Comparison of ENCODE assay signal across 19 cellular contexts in the genomic region with DNA sequence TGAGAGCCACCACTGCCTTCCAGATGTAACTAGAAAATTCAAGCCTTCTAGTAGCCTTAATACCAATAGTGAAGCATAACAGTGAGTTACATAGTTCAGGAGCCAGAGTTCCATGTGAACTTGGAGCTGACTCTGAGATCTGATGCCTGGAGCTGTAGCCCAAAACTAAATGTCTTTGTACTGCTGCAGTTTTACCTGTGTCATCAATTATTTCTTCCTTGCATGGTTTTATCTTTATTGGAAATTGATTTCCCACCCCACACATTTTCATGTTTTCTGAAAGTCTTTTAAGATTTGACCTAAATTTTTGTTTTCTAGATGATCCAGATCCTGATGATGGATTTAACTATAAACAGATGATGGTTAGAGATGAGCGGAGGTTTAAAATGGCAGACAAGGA. TPM values are rescaled to one million over a fixed set of nuclear protein-coding genes. Genes with fewer than 3 reads are reported as not detected.
A peak's percentile ranks its signal among the peaks of the same experiment; 100 is the strongest.
DNase-seq lines count a peak whose midpoint lies in the region; ATAC-seq, FAIRE-seq and TF ChIP-seq lines count a peak whose summit lies in the region.
"Had no signal": no experiment of that assay in that cellular context is flagged by ENCODE, and none has a peak within 500 bp of the region (broad histone marks: within the 10 kb centered on the region; RNA-seq: fewer than 3 reads in every experiment).

No MANE protein-coding gene starts in this region.

- H3K36me3 ChIP-seq in GM12878 (ENCODE audit: control insufficient read depth in 2 of 2, insufficient read depth in 2 of 2, low read length in 1 of 2) (peaks cover 2 to 28% of the 10 kb centered on the region in 2 experiments), mesenchymal stem cell (ENCODE audit: control insufficient read depth in 1 of 2, insufficient read depth in 2 of 2, low read depth in 1 of 2, low read length in 2 of 2) (peaks cover 25 to 84% of the 10 kb centered on the region in 2 experiments), stomach smooth muscle (ENCODE audit: control insufficient read depth in 2 of 2, insufficient read depth in 2 of 2, low read length in 2 of 2) (peaks cover 16 to 18% of the 10 kb centered on the region in 2 donors)

- in situ Hi-C loops in GM12878 (cut with MboI): no loop called here

- no peak for TF ChIP-seq CTCF in GM12878 (IDR thresholded peaks at IDR 0.05 in 2 of 3, conservative IDR thresholded peaks at IDR 0.05 in 1 of 3; ENCODE audit: control insufficient read depth in 2 of 3, extremely low read depth in 1 of 3, insufficient read depth in 1 of 3, low read depth in 3 of 3, low read length in 3 of 3)

- H3K4me2 ChIP-seq in GM12878 (ENCODE audit: control insufficient read depth, insufficient read depth) (no peak overlapping the region), mesenchymal stem cell (ENCODE audit: low read length, poor library complexity, severe bottlenecking) (no peak overlapping the region)
- H3K4me2 ChIP-seq: BLaER1 treated with 17β-estradiol and CSF1 and Interleukin-3, amounts not matched to agents 10 nM and 100 nM had no signal

- H3K9me3 ChIP-seq in GM12878 (replicated peaks; ENCODE audit: control insufficient read depth, insufficient read depth, low read length) (no peaks in the 10 kb centered on the region), mesenchymal stem cell (ENCODE audit: control insufficient read depth, low read length) (no peaks in the 10 kb centered on the region), stomach smooth muscle (ENCODE audit: control insufficient read depth in 2 of 2, low read length in 2 of 2) (no peaks in the 10 kb centered on the region)
- H3K9me3 ChIP-seq: BLaER1 treated with 17β-estradiol and CSF1 and Interleukin-3, amounts not matched to agents 10 nM and 100 nM; HAP-1 had no signal

- peaks cover 89% of the 10 kb centered on the region for H3K36me3 Mint-ChIP-seq in activated T-cell treated with anti-CD3 and anti-CD28 coated beads, Interleukin-2, amount 50 U/mL, for 24 hours (ENCODE audit: low read depth)

- no peak overlapping the region for H3K4me3 Mint-ChIP-seq in activated T-cell treated with anti-CD3 and anti-CD28 coated beads, Interleukin-2, amount 50 U/mL, for 24 hours
- H3K4me3 Mint-ChIP-seq: CD4-positive, alpha-beta T cell had no signal

- H3K27me3 ChIP-seq in GM12878 (replicated peaks in 1 of 2; ENCODE audit: control insufficient read depth in 2 of 2, insufficient read depth in 2 of 2, low read length in 1 of 2) (no peaks in the 10 kb centered on the region), mesenchymal stem cell (ENCODE audit: control insufficient read depth in 1 of 2, insufficient read depth in 1 of 2, low read length in 2 of 2) (no peaks in the 10 kb centered on the region), stomach smooth muscle (ENCODE audit: control insufficient read depth in 1 of 2, insufficient read depth in 2 of 2, low read length in 2 of 2) (no peaks in the 10 kb centered on the region)
- H3K27me3 ChIP-seq: BLaER1 treated with 17β-estradiol and CSF1 and Interleukin-3, amounts not matched to agents 10 nM and 100 nM had no signal

- ATAC-seq in GM12878 (no peak), HG02970 (IDR thresholded peaks at IDR 0.05; ENCODE audit: low FRiP score, unreplicated experiment) (no peak)

- H4K8ac ChIP-seq in mesenchymal stem cell (ENCODE audit: low read length): peak overlapping the region; percentile 9

- BruUV-seq in GM12878 (replicated peaks; lab: Mats Ljungman, UMichigan): no TSS peak

- peaks cover 15% of the 10 kb centered on the region for H3K79me1 ChIP-seq in mesenchymal stem cell (replicated peaks; ENCODE audit: low read length, poor library complexity, severe bottlenecking)

- H3K9me3 Mint-ChIP-seq in activated T-cell treated with anti-CD3 and anti-CD28 coated beads, Interleukin-2, amount 50 U/mL, for 24 hours: no peaks in the 10 kb centered on the region
- H3K9me3 Mint-ChIP-seq: CD4-positive, alpha-beta T cell had no signal

- no peak for FAIRE-seq in GM12878 (lab: Jason Lieb, UNC)
- FAIRE-seq: GM12891, H1 had no signal

- no peaks in the 10 kb centered on the region for H4K20me1 ChIP-seq in GM12878 (ENCODE audit: control insufficient read depth, insufficient read depth)

- no peak overlapping the region for H2AK5ac ChIP-seq in mesenchymal stem cell (ENCODE audit: low read length, severe bottlenecking)

- H2BK120ac ChIP-seq in mesenchymal stem cell (ENCODE audit: low read depth, low read length): no peak overlapping the region

- intact Hi-C loops in GM12878 (cut with micrococcal nuclease; ENCODE audit: unreplicated experiment): no loop called here

- peaks cover 8% of the 10 kb centered on the region for H3K4me1 Mint-ChIP-seq in activated T-cell treated with anti-CD3 and anti-CD28 coated beads, Interleukin-2, amount 50 U/mL, for 24 hours (ENCODE audit: low read depth)

- H2AFZ ChIP-seq in GM12878 (ENCODE audit: control insufficient read depth, low read depth, low read length) (no peak overlapping the region), mesenchymal stem cell (ENCODE audit: low read depth, low read length) (no peak overlapping the region)

- POLR2A ChIA-PET in GM12878 (lab: Charles Lee): interaction anchor here (0.7 kb wide), 1 partner anchor 22 kb away, joined by 3 read pairs; no protein-coding TSS in a partner anchor

- no peak overlapping the region for H2BK5ac ChIP-seq in mesenchymal stem cell (ENCODE audit: low read depth, low read length, poor library complexity, severe bottlenecking)

- WGBS in GM12878 (ENCODE audit: insufficient coverage, insufficient replicate concordance, low lambda C conversion rate, missing lambda C conversion rate): 100% methylated on average over 1 of the region's 1 CpG
- WGBS in mesenchymal stem cell: 90% methylated on average over 1 of the region's 1 CpG

- H2BK12ac ChIP-seq in mesenchymal stem cell (ENCODE audit: low read length in 2 of 2): no peak overlapping the region

- H3K4ac ChIP-seq in mesenchymal stem cell (ENCODE audit: low read depth in 1 of 2, low read length in 2 of 2): no peak overlapping the region

- H3K4me3 ChIP-seq in GM12878: no peak overlapping the region
- no peak overlapping the region for H3K4me3 ChIP-seq in mesenchymal stem cell (ENCODE audit: insufficient read depth in 1 of 2, low read depth in 1 of 2, low read length in 2 of 2)
- no peak overlapping the region for H3K4me3 ChIP-seq in stomach smooth muscle (ENCODE audit: low read length in 2 of 2)
- H3K4me3 ChIP-seq: BLaER1 treated with 17β-estradiol and CSF1 and Interleukin-3, amounts not matched to agents 10 nM and 100 nM; HAP-1 had no signal

- H2BK15ac ChIP-seq in mesenchymal stem cell (ENCODE audit: low read depth, poor library complexity, severe bottlenecking): no peak overlapping the region

- SMC1A ChIA-PET in GM12878 (lab: Charles Lee; ENCODE audit: uncharacterized antibody, unreplicated experiment): interaction anchor here (1.3 to 2.9 kb wide), 2 partner anchors 10 to 18 kb away, joined by 4 to 11 read pairs; no protein-coding TSS in a partner anchor

- H3K27me3 Mint-ChIP-seq in activated T-cell treated with anti-CD3 and anti-CD28 coated beads, Interleukin-2, amount 50 U/mL, for 24 hours: no peaks in the 10 kb centered on the region
- H3K27me3 Mint-ChIP-seq: CD4-positive, alpha-beta T cell had no signal

- no peaks in the 10 kb centered on the region for H3K79me2 ChIP-seq in GM12878 (ENCODE audit: control insufficient read depth, insufficient read depth, low read length)

- no peak for TF ChIP-seq POLR2A in GM12878 (IDR thresholded peaks at IDR 0.05; ENCODE audit: low read depth, low read length)

- CTCF ChIA-PET in GM12878 (lab: Yijun Ruan, JAX): no interaction called here

- H3K4me1 ChIP-seq in GM12878 (ENCODE audit: control insufficient read depth, insufficient read depth, low read length) (no peaks in the 10 kb centered on the region), mesenchymal stem cell (ENCODE audit: control insufficient read depth, insufficient read depth, low read depth, low read length) (peaks cover 5% of the 10 kb centered on the region), stomach smooth muscle (ENCODE audit: control insufficient read depth, insufficient read depth, low read length) (peaks cover 16% of the 10 kb centered on the region)
- H3K4me1 ChIP-seq: BLaER1 treated with 17β-estradiol and CSF1 and Interleukin-3, amounts not matched to agents 10 nM and 100 nM had no signal

- DNase-seq in activated T-cell treated with anti-CD3 and anti-CD28 coated beads, Interleukin-2, amount 50 U/mL, for 24 hours: no peak
- DNase-seq in activated T-cell treated with anti-CD3 and anti-CD28 coated beads for 4 hours (no peak), GM12878 (ENCODE audit: low read depth, low spot score) (no peak), mesenchymal stem cell (no peak), NCI-H748 treated with DMSO at 0.1 percent for 48 hours (lab: John Stamatoyannopoulos, UW) (no peak), NCI-H1105 treated with DMSO at 0.1 percent for 48 hours (lab: John Stamatoyannopoulos, UW) (no peak)
- DNase-seq: 8988T; ACHN; Calu3; CD4-positive, alpha-beta T cell; DMS 273 treated with DMSO at 0.1 percent for 48 hours had no signal

- H3K9ac ChIP-seq in GM12878 (ENCODE audit: control insufficient read depth, insufficient read depth, low read length): no peak overlapping the region
- H3K9ac ChIP-seq in mesenchymal stem cell (ENCODE audit: low read length): no peak overlapping the region
- H3K9ac ChIP-seq in stomach smooth muscle (ENCODE audit: low read length in 2 of 2): no peak overlapping the region
- H3K9ac ChIP-seq: BLaER1 treated with 17β-estradiol and CSF1 and Interleukin-3, amounts not matched to agents 10 nM and 100 nM had no signal

- no peak overlapping the region for H3K14ac ChIP-seq in mesenchymal stem cell (ENCODE audit: low read length in 2 of 2)

- TF ChIP-seq EP300 in GM12878 (IDR thresholded peaks at IDR 0.05; ENCODE audit: borderline replicate concordance in 1 of 2, control insufficient read depth in 1 of 2, low read depth in 2 of 2, low read length in 2 of 2): no peak

- no peak for TF ChIP-seq RAD21 in GM12878 (IDR thresholded peaks at IDR 0.05; ENCODE audit: insufficient read depth, low read depth, low read length)

- H3K27ac ChIP-seq in GM12878 (ENCODE audit: control insufficient read depth, insufficient read depth): no peak overlapping the region
- no peak overlapping the region for H3K27ac ChIP-seq in mesenchymal stem cell (ENCODE audit: low read length, poor library complexity, severe bottlenecking)
- H3K27ac ChIP-seq in stomach smooth muscle (ENCODE audit: low read length): peak overlapping the region; percentile 43
- H3K27ac ChIP-seq: BLaER1 treated with 17β-estradiol and CSF1 and Interleukin-3, amounts not matched to agents 10 nM and 100 nM; HL-60 had no signal

- H3K27ac Mint-ChIP-seq in activated T-cell treated with anti-CD3 and anti-CD28 coated beads, Interleukin-2, amount 50 U/mL, for 24 hours: peak overlapping the region; percentile 5
- H3K27ac Mint-ChIP-seq: CD4-positive, alpha-beta T cell had no signal

- H4K91ac ChIP-seq in mesenchymal stem cell (ENCODE audit: low read length): no peak overlapping the region

- no peak overlapping the region for H3K18ac ChIP-seq in mesenchymal stem cell (ENCODE audit: low read depth in 1 of 2, low read length in 2 of 2)

- H3K23ac ChIP-seq in mesenchymal stem cell (ENCODE audit: low read length in 2 of 2): no peak overlapping the region

- RAD21 ChIA-PET in GM12878 (lab: Charles Lee; ENCODE audit: unreplicated experiment): no interaction called here

RNA-seq across cellular contexts. Expression of a gene that starts 17.0 kb away (rescaled TPM):
- not detected in 2 replicates for total RNA-seq in GM12878 (2013; cell fraction: nucleolus; rRNA removed)
- not detected in 2 replicates for total RNA-seq in GM12878 (2014; rRNA removed)
- total RNA-seq in GM12878 (2014; rRNA removed; fragmentation: Illumina TruSeq; extraction: Trizol): not detected in 2 replicates
- total RNA-seq in GM12878 (2021): not detected in 2 replicates
- not detected for polyA plus RNA-seq in GM12878 (2011; ENCODE audit: low read depth)
- polyA plus RNA-seq in GM12878 (2011; rRNA removed): not detected in 2 replicates
- polyA plus RNA-seq in GM12878 (2011; cell fraction: cytosol; rRNA removed): not detected in 2 replicates
- polyA plus RNA-seq in GM12878 (2011; cell fraction: nucleus; rRNA removed): not detected in 2 replicates
- polyA plus RNA-seq in GM12878 (2012): not detected in 2 replicates
- not detected in 2 replicates for polyA plus RNA-seq in GM12878 (2014; fragmentation: Illumina TruSeq; extraction: Trizol)
- under 1 TPM; 0.13 to 0.26 TPM for polyA plus RNA-seq in GM12878 (2014; fragmentation: Nextera tagmentation; extraction: Ambion mirVana)
- not detected in 2 replicates for polyA plus RNA-seq in GM12878 (2014; rRNA removed)
- under 1 TPM; 0.11 to 0.35 TPM for polyA plus RNA-seq in GM12878 (2016; fragmentation: Nextera tagmentation; extraction: Ambion mirVana)
- not detected in 2 replicates for polyA minus RNA-seq in GM12878 (2011; rRNA and poly(A)+ RNA removed)
- not detected in 2 replicates for polyA minus RNA-seq in GM12878 (2011; cell fraction: cytosol; rRNA and poly(A)+ RNA removed)
- not detected in 2 replicates for polyA minus RNA-seq in GM12878 (2011; cell fraction: nucleus; rRNA and poly(A)+ RNA removed)
- not detected for polyA plus RNA-seq in mesenchymal stem cell (2013, experiment 1 of 2)
- polyA plus RNA-seq in mesenchymal stem cell (2013, experiment 2 of 2): not detected
- total RNA-seq: Calu3; CD4-positive, alpha-beta T cell; Daoy; H1 had no signal
- polyA plus RNA-seq: H1 had no signal

RNA-seq across cellular contexts. Expression of a gene that starts 19.4 kb away (rescaled TPM):
- 55.0 and 55.9 TPM in 2 replicates for total RNA-seq in GM12878 (2013; cell fraction: nucleolus; rRNA removed)
- total RNA-seq in GM12878 (2014; rRNA removed) (31.8 and 36.0 TPM in 2 replicates), GM12878 (2014; rRNA removed; fragmentation: Illumina TruSeq; extraction: Trizol) (50.0 and 53.9 TPM in 2 replicates), GM12878 (2021) (28.1 and 33.0 TPM in 2 replicates)
- 23.4 TPM for polyA plus RNA-seq in GM12878 (2011; ENCODE audit: low read depth)
- polyA plus RNA-seq in GM12878 (2011; rRNA removed) (39.9 and 49.4 TPM in 2 replicates), GM12878 (2014; fragmentation: Illumina TruSeq; extraction: Trizol) (48.5 and 61.8 TPM in 2 replicates), GM12878 (2014; fragmentation: Nextera tagmentation; extraction: Ambion mirVana) (10 to 100 TPM; 33.6 to 44.3 TPM), GM12878 (2014; rRNA removed) (23.8 and 31.2 TPM in 2 replicates), GM12878 (2016; fragmentation: Nextera tagmentation; extraction: Ambion mirVana) (10 to 100 TPM; 66.3 to 75.6 TPM)
- polyA plus RNA-seq in GM12878 (2011; cell fraction: cytosol; rRNA removed): 15.5 and 17.9 TPM in 2 replicates
- 16.9 and 20.0 TPM in 2 replicates for polyA plus RNA-seq in GM12878 (2011; cell fraction: nucleus; rRNA removed)
- polyA plus RNA-seq in GM12878 (2012): 28.5 and 32.5 TPM in 2 replicates
- 22.0 and 27.6 TPM in 2 replicates for polyA minus RNA-seq in GM12878 (2011; rRNA and poly(A)+ RNA removed)
- polyA minus RNA-seq in GM12878 (2011; cell fraction: cytosol; rRNA and poly(A)+ RNA removed): 14.4 and 17.8 TPM in 2 replicates
- polyA minus RNA-seq in GM12878 (2011; cell fraction: nucleus; rRNA and poly(A)+ RNA removed): 6.3 and 8.8 TPM in 2 replicates
- polyA plus RNA-seq in mesenchymal stem cell (2013, experiment 1 of 2): 923 TPM
- 940 TPM for polyA plus RNA-seq in mesenchymal stem cell (2013, experiment 2 of 2)

RNA-seq across cellular contexts. Expression of a gene that starts 33.2 kb away (rescaled TPM):
- 20.7 and 21.1 TPM in 2 replicates for total RNA-seq in GM12878 (2013; cell fraction: nucleolus; rRNA removed)
- 0.71 and 1.6 TPM in 2 replicates for total RNA-seq in GM12878 (2014; rRNA removed)
- 1.7 and 2.3 TPM in 2 replicates for total RNA-seq in GM12878 (2014; rRNA removed; fragmentation: Illumina TruSeq; extraction: Trizol)
- 1.8 and 2.8 TPM in 2 replicates for total RNA-seq in GM12878 (2021)
- polyA plus RNA-seq in GM12878 (2011; ENCODE audit: low read depth): 1.1 TPM
- polyA plus RNA-seq in GM12878 (2011; rRNA removed): 3.6 and 4.8 TPM in 2 replicates
- polyA plus RNA-seq in GM12878 (2011; cell fraction: cytosol; rRNA removed): 1.3 and 3.1 TPM in 2 replicates
- polyA plus RNA-seq in GM12878 (2011; cell fraction: nucleus; rRNA removed): 16.7 and 18.0 TPM in 2 replicates
- 1.3 and 1.9 TPM in 2 replicates for polyA plus RNA-seq in GM12878 (2012)
- 1.3 and 1.6 TPM in 2 replicates for polyA plus RNA-seq in GM12878 (2014; fragmentation: Illumina TruSeq; extraction: Trizol)
- polyA plus RNA-seq in GM12878 (2014; fragmentation: Nextera tagmentation; extraction: Ambion mirVana): under 1 TPM; 0.32 to 0.33 TPM
- 2.1 and 3.0 TPM in 2 replicates for polyA plus RNA-seq in GM12878 (2014; rRNA removed)
- 1 to 10 TPM in 1 of 2 experiments, under 1 TPM in 1; 0.87 to 1.2 TPM for polyA plus RNA-seq in GM12878 (2016; fragmentation: Nextera tagmentation; extraction: Ambion mirVana)
- 2.7 and 4.2 TPM in 2 replicates for polyA minus RNA-seq in GM12878 (2011; rRNA and poly(A)+ RNA removed)
- polyA minus RNA-seq in GM12878 (2011; cell fraction: cytosol; rRNA and poly(A)+ RNA removed): 0.83 and 2.4 TPM in 2 replicates
- polyA minus RNA-seq in GM12878 (2011; cell fraction: nucleus; rRNA and poly(A)+ RNA removed): 3.5 and 8.1 TPM in 2 replicates
- polyA plus RNA-seq in mesenchymal stem cell (2013, experiment 1 of 2): 2.2 TPM
- 1.4 TPM for polyA plus RNA-seq in mesenchymal stem cell (2013, experiment 2 of 2)
